Comparison of ENCODE assay signal across 20 cellular contexts in the genomic region with DNA sequence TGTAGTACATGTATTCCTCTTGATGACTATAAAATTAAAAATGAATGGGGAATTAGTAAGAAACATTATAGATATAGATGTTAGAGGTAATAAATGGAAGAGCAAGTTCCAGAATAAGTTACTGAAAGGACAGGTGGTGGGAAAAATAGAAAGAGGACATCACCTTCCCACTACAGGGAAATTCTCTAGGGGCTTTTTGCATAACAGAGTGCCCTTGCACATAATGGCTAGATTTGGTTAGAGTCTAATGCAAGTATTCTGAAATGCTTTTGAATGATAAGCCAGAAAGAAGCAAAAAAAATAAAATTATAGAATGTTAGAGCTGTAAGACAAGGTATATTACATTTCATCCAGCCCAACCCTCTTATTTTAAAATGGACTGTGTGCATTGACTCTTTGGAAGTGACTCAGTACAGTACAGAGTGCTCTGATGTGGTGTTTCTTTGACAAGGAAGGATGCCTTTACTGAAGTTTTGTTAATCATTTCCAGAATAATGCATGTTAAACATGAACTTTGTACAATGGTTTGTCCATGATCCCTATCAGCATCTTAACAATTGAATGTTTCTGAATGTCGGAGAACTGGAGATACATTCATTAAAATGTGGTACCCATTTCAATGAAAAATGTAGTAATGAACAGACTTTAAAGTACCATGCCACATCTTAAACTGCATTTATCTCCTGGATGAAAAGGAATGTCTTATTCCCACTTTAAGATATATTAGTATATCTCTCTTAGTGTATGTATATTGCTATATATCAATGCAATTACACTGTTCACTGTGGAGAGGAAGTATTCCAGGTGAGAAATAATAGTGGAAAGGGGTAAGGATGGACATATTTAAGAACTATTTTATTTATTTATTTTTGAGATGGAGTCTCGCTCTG.
DNase-seq lines count a peak whose midpoint lies in the region; ATAC-seq, FAIRE-seq and TF ChIP-seq lines count a peak whose summit lies in the region.
"Had no signal": no experiment of that assay in that cellular context is flagged by ENCODE, and none has a peak within 500 bp of the region (broad histone marks: within the 10 kb centered on the region; RNA-seq: fewer than 3 reads in every experiment).

No MANE protein-coding gene starts in this region.

- no peak overlapping the region for H2AFZ ChIP-seq in astrocyte (ENCODE audit: low read depth, low read length)

- no peaks in the 10 kb centered on the region for H4K20me1 ChIP-seq in astrocyte (ENCODE audit: insufficient read depth, low read length)

- no peaks in the 10 kb centered on the region for H3K4me1 ChIP-seq in astrocyte (ENCODE audit: insufficient read depth, low read length)
- H3K4me1 ChIP-seq: breast epithelium, uterus had no signal

- no peak overlapping the region for H3K27ac ChIP-seq in astrocyte (ENCODE audit: low read depth, low read length)
- H3K27ac ChIP-seq: breast epithelium, uterus had no signal

- no peak overlapping the region for H3K4me3 ChIP-seq in astrocyte (ENCODE audit: insufficient read depth, low read depth, low read length)
- H3K4me3 ChIP-seq: breast epithelium, uterus had no signal

- no peak overlapping the region for H3K27ac Mint-ChIP-seq in astrocyte (ENCODE audit: unreplicated experiment)
- no peak overlapping the region for H3K27ac Mint-ChIP-seq in endothelial cell (ENCODE audit: unreplicated experiment)
- H3K27ac Mint-ChIP-seq: naive thymus-derived CD8-positive, alpha-beta T cell had no signal

- H3K36me3 Mint-ChIP-seq in astrocyte (ENCODE audit: low read depth, unreplicated experiment) (no peaks in the 10 kb centered on the region), endothelial cell (ENCODE audit: low read depth, unreplicated experiment) (no peaks in the 10 kb centered on the region)

- no peak overlapping the region for H3K4me2 ChIP-seq in astrocyte (ENCODE audit: low read length)

- H3K4me1 Mint-ChIP-seq in astrocyte (ENCODE audit: low read depth, unreplicated experiment) (no peaks in the 10 kb centered on the region), endothelial cell (ENCODE audit: unreplicated experiment) (no peaks in the 10 kb centered on the region)
- H3K4me1 Mint-ChIP-seq: naive thymus-derived CD8-positive, alpha-beta T cell had no signal

- no peaks in the 10 kb centered on the region for H3K36me3 ChIP-seq in astrocyte (ENCODE audit: insufficient read depth, low read length)
- H3K36me3 ChIP-seq: breast epithelium, uterus had no signal

- H3K79me2 ChIP-seq in astrocyte (ENCODE audit: insufficient read depth, low read length), result no peaks in the 10 kb centered on the region

- peak; percentile 77 for ATAC-seq in GM21381 (IDR thresholded peaks at IDR 0.05; ENCODE audit: unreplicated experiment)
- ATAC-seq in HG03103 (IDR thresholded peaks at IDR 0.05; ENCODE audit: low read depth, unreplicated experiment), result peak; percentile 65
- ATAC-seq in GM18498 (IDR thresholded peaks at IDR 0.05; ENCODE audit: unreplicated experiment), result no peak
- ATAC-seq: left ventricle myocardium superior; naive thymus-derived CD8-positive, alpha-beta T cell had no signal

- peaks cover 2% of the 10 kb centered on the region for H3K9me3 Mint-ChIP-seq in astrocyte (ENCODE audit: unreplicated experiment)
- no peaks in the 10 kb centered on the region for H3K9me3 Mint-ChIP-seq in endothelial cell (ENCODE audit: unreplicated experiment)

- TF ChIP-seq CTCF in astrocyte (IDR thresholded peaks at IDR 0.05; ENCODE audit: insufficient read depth, low read depth, low read length) (no peak), endothelial cell (IDR thresholded peaks at IDR 0.05; ENCODE audit: unreplicated experiment) (no peak)

- DNase-seq in Caki2 (ENCODE audit: low read depth) (peak; percentile 62), astrocyte (ENCODE audit: low read depth) (peak; percentile 15), NCI-H187 treated with DMSO at 0.1 percent for 48 hours (lab: John Stamatoyannopoulos, UW) (no peak), endothelial cell (ENCODE audit: low spot score) (no peak), NCI-H748 treated with DMSO at 0.1 percent for 48 hours (lab: John Stamatoyannopoulos, UW) (no peak)
- DNase-seq: activated naive CD4-positive, alpha-beta T cell treated with Interleukin-2 at 50 U/mL for 16 hours; DMS79 treated with DMSO at 0.1 percent for 48 hours; glutamatergic neuron; KG1; left ventricle myocardium superior; naive thymus-derived CD8-positive, alpha-beta T cell; NCI-H1930; NCI-H82; SHP77 treated with DMSO at 0.1 percent for 48 hours; uterus had no signal

- no peaks in the 10 kb centered on the region for H3K9me3 ChIP-seq in astrocyte (ENCODE audit: insufficient read depth, low read depth, low read length)
- H3K9me3 ChIP-seq: breast epithelium, uterus had no signal

- in situ Hi-C loops in Caki2 (cut with HindIII; ENCODE audit: low pct_unique_long_range_greater_than_20kb, low sequenced_read_pairs), result no loop called here

- H3K4me3 Mint-ChIP-seq in astrocyte (ENCODE audit: unreplicated experiment) (no peak overlapping the region), endothelial cell (ENCODE audit: unreplicated experiment) (no peak overlapping the region)
- H3K4me3 Mint-ChIP-seq: naive thymus-derived CD8-positive, alpha-beta T cell had no signal

- H3K9ac ChIP-seq in astrocyte (ENCODE audit: low read length), result no peak overlapping the region

- H3K27me3 ChIP-seq in astrocyte (ENCODE audit: insufficient read depth, low read length), result no peaks in the 10 kb centered on the region
- H3K27me3 ChIP-seq: breast epithelium, uterus had no signal

- H3K27me3 Mint-ChIP-seq in astrocyte (ENCODE audit: low read depth, unreplicated experiment) (no peaks in the 10 kb centered on the region), endothelial cell (ENCODE audit: unreplicated experiment) (no peaks in the 10 kb centered on the region)

- FAIRE-seq in astrocyte (lab: Jason Lieb, UNC), result no peak
- FAIRE-seq: endometrium had no signal

Comparison
In these comparisons a context has a peak if more than half of its experiments do, and no peak if none do; other contexts are left out.
1. DNase-seq: peak in Caki2 (single experiment) and astrocyte (single experiment); none in NCI-H187 treated with DMSO at 0.1 percent for 48 hours (single experiment), endothelial cell (single experiment) and NCI-H748 treated with DMSO at 0.1 percent for 48 hours (single experiment).